Comparison of ENCODE assay signal across 28 cellular contexts in the genomic region with DNA sequence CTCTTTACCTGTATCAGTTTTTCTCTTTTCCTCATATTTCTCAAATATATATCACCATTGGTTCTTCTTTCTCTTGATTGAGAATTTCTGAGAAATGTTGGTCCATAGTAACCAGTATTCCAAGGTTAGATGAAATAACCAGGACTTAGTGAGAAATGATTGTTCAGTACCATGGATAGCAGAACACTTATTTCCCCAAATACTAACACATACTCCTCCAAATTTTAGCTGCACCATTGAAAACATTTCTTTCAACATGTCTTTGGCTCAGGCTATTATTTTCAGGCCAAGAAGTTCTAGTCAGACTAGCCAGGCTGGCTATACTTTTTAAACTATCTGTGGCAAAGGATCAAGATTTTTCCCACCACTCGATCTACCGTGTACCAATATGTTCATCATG.
DNase-seq lines count a peak whose midpoint lies in the region; ATAC-seq and TF ChIP-seq lines count a peak whose summit lies in the region.
"Had no signal": no experiment of that assay in that cellular context is flagged by ENCODE, and none has a peak within 500 bp of the region (broad histone marks: within the 10 kb centered on the region; RNA-seq: fewer than 3 reads in every experiment).

No MANE protein-coding gene starts in this region.

- no peaks in the 10 kb centered on the region for H3K79me1 ChIP-seq in mesendoderm (ENCODE audit: low read length)

- TF ChIP-seq CTCF in SK-N-SH (IDR thresholded peaks at IDR 0.05) (no peak), fibroblast of lung (conservative IDR thresholded peaks at IDR 0.05 in 1 of 2, IDR thresholded peaks at IDR 0.05 in 1 of 2; ENCODE audit: low read depth in 1 of 2, low read length in 2 of 2) (no peak), omental fat pad (IDR thresholded peaks at IDR 0.05) (no peak)

- no peak overlapping the region for H4K5ac ChIP-seq in mesendoderm (ENCODE audit: low read length)

- no peak overlapping the region for H3K23ac ChIP-seq in mesendoderm (ENCODE audit: low read length)

- H3K27ac ChIP-seq in SK-N-SH (ENCODE audit: low read depth in 2 of 2, low read length in 1 of 2): no peak overlapping the region
- no peak overlapping the region for H3K27ac ChIP-seq in fibroblast of lung (ENCODE audit: insufficient read depth, low read length)
- H3K27ac ChIP-seq in mesendoderm (ENCODE audit: low read depth, low read length): no peak overlapping the region
- H3K27ac ChIP-seq: 22Rv1, ascending aorta, epithelial cell of prostate, HL-60, left ventricle myocardium inferior, RWPE1 had no signal

- H4K20me1 ChIP-seq in SK-N-SH (ENCODE audit: insufficient read depth): no peaks in the 10 kb centered on the region
- H4K20me1 ChIP-seq in fibroblast of lung (ENCODE audit: control insufficient read depth, extremely low read depth, insufficient read depth, low read length): no peaks in the 10 kb centered on the region

- H3K18ac ChIP-seq in mesendoderm (ENCODE audit: low read length): no peak overlapping the region

- H2BK120ac ChIP-seq in mesendoderm (ENCODE audit: low read depth, low read length): no peak overlapping the region

- H2AK5ac ChIP-seq in mesendoderm (ENCODE audit: low read length): no peak overlapping the region

- H3K79me2 ChIP-seq in SK-N-SH (ENCODE audit: insufficient read depth) (no peaks in the 10 kb centered on the region), fibroblast of lung (ENCODE audit: control insufficient read depth, insufficient read depth, low read length) (no peaks in the 10 kb centered on the region), mesendoderm (ENCODE audit: control insufficient read depth, insufficient read depth, low read length) (no peaks in the 10 kb centered on the region)

- H3K4me2 ChIP-seq in SK-N-SH (no peak overlapping the region), fibroblast of lung (ENCODE audit: extremely low read depth, insufficient read depth, low read length) (no peak overlapping the region), mesendoderm (ENCODE audit: low read length) (no peak overlapping the region)

- H3K4me3 ChIP-seq in SK-N-SH (ENCODE audit: low read depth in 2 of 2, low read length in 1 of 2) (no peak overlapping the region), fibroblast of lung (replicated peaks in 1 of 4; ENCODE audit: control extremely low read depth in 1 of 4, insufficient read depth in 1 of 4, low read depth in 3 of 4, low read length in 4 of 4) (no peak overlapping the region), mesendoderm (ENCODE audit: low read length) (no peak overlapping the region)
- H3K4me3 ChIP-seq: ascending aorta, left ventricle myocardium inferior had no signal

- POLR2A ChIA-PET in SK-N-SH (lab: Yijun Ruan, JAX): no interaction called here

- no peak for ATAC-seq in SK-N-SH treated with all-trans-retinoic acid at 6 μM for 48 hours
- no peak for ATAC-seq in HG02759 (IDR thresholded peaks at IDR 0.05; ENCODE audit: unreplicated experiment)
- no peak for ATAC-seq in omental fat pad (ENCODE audit: low FRiP score)
- ATAC-seq: activated CD4-positive, CD25-positive, alpha-beta regulatory T cell treated with anti-CD3 and anti-CD28 coated beads, Interleukin-2, amount 50 U/mL, for 24 hours; activated naive CD4-positive, alpha-beta T cell treated with anti-CD3 and anti-CD28 coated beads, Interleukin-2, amount 50 U/mL, for 72 hours; activated T-helper 17 cell treated with anti-CD3 and anti-CD28 coated beads, Interleukin-2, amount 50 U/mL, for 72 hours; natural killer cell treated with Interleukin-12 subunit alpha and Interleukin-12 subunit beta and Interleukin-15 and Interleukin-18, amount 100 ng/mL, for 72 hours; stimulated activated naive CD8-positive, alpha-beta T cell treated with anti-CD3 and anti-CD28 coated beads, Interleukin-15, amount 100 ng/mL, for 72 hours had no signal

- H2AFZ ChIP-seq in SK-N-SH (ENCODE audit: low read depth): no peak overlapping the region
- no peak overlapping the region for H2AFZ ChIP-seq in fibroblast of lung (ENCODE audit: low read length)

- H3K36me3 ChIP-seq in SK-N-SH (replicated peaks in 1 of 2; ENCODE audit: control insufficient read depth in 1 of 2, insufficient read depth in 2 of 2, low read length in 1 of 2) (no peaks in the 10 kb centered on the region), fibroblast of lung (ENCODE audit: control insufficient read depth, insufficient read depth, low read length) (no peaks in the 10 kb centered on the region), mesendoderm (ENCODE audit: control insufficient read depth, insufficient read depth, low read length) (no peaks in the 10 kb centered on the region)
- H3K36me3 ChIP-seq: ascending aorta, left ventricle myocardium inferior had no signal

- CTCF ChIA-PET in SK-N-SH (lab: Yijun Ruan, JAX): no interaction called here

- H3K9me3 ChIP-seq in SK-N-SH (no peaks in the 10 kb centered on the region), fibroblast of lung (ENCODE audit: control insufficient read depth, insufficient read depth, low read depth, low read length) (no peaks in the 10 kb centered on the region)
- H3K9me3 ChIP-seq: ascending aorta had no signal

- H3K4me1 ChIP-seq in SK-N-SH (ENCODE audit: control insufficient read depth in 1 of 2, insufficient read depth in 2 of 2, low read depth in 1 of 2, low read length in 1 of 2) (no peaks in the 10 kb centered on the region), fibroblast of lung (ENCODE audit: control insufficient read depth, extremely low read depth, insufficient read depth, low read length) (no peaks in the 10 kb centered on the region), mesendoderm (ENCODE audit: control insufficient read depth, low read depth, low read length) (no peaks in the 10 kb centered on the region)
- H3K4me1 ChIP-seq: ascending aorta, left ventricle myocardium inferior had no signal

- 87% methylated on average over 2 of the region's 2 CpGs for WGBS in SK-N-SH (ENCODE audit: low lambda C conversion rate)
- no CpG with 5 or more reads among the region's 2 CpGs for WGBS in mesendoderm (ENCODE audit: extremely low coverage, insufficient coverage, low lambda C conversion rate)

- H3K56ac ChIP-seq in mesendoderm (ENCODE audit: low read length): no peak overlapping the region

- TF ChIP-seq EP300 in SK-N-SH (IDR thresholded peaks at IDR 0.05; ENCODE audit: borderline replicate concordance in 1 of 2, low read depth in 1 of 2, low read length in 1 of 2): no peak

- H2BK5ac ChIP-seq in mesendoderm (ENCODE audit: low read length): no peak overlapping the region

- H3K9ac ChIP-seq in SK-N-SH (no peak overlapping the region), fibroblast of lung (ENCODE audit: insufficient read depth, low read length) (no peak overlapping the region), mesendoderm (ENCODE audit: low read length) (no peak overlapping the region)

- H3K4ac ChIP-seq in mesendoderm (ENCODE audit: low read depth, low read length): no peak overlapping the region

- 0 out of 2 replicates have a peak, but pooled peaks cover 2% of the 10 kb centered on the region for H3K9me2 ChIP-seq in SK-N-SH

- TF ChIP-seq RAD21 in SK-N-SH (IDR thresholded peaks at IDR 0.05; ENCODE audit: low read length): no peak

- H2BK15ac ChIP-seq in mesendoderm (replicated peaks; ENCODE audit: low read depth): no peak overlapping the region

- H3F3A ChIP-seq in SK-N-SH (replicated peaks; ENCODE audit: insufficient read depth): no peaks in the 10 kb centered on the region

- H3K27me3 ChIP-seq in SK-N-SH (ENCODE audit: insufficient read depth): no peaks in the 10 kb centered on the region
- H3K27me3 ChIP-seq in fibroblast of lung (ENCODE audit: control insufficient read depth, insufficient read depth, low read length): no peaks in the 10 kb centered on the region
- H3K27me3 ChIP-seq in mesendoderm (ENCODE audit: insufficient read depth, low read length, poor library complexity): no peaks in the 10 kb centered on the region
- H3K27me3 ChIP-seq: ascending aorta had no signal

- no peak overlapping the region for H4K8ac ChIP-seq in mesendoderm (ENCODE audit: low read depth, low read length)

- no peak for DNase-seq in SK-N-SH
- peak; percentile 32 for DNase-seq in amniotic epithelial cell (ENCODE audit: low read depth)
- DNase-seq in fibroblast of lung (ENCODE audit: low read depth in 2 of 2): peak; percentile 31 to 32
- DNase-seq in mesendoderm: peak; percentile 11
- DNase-seq in NCI-H524 treated with DMSO at 0.1 percent for 48 hours (lab: John Stamatoyannopoulos, UW): no peak
- no peak for DNase-seq in omental fat pad (ENCODE audit: low spot score)
- DNase-seq: activated CD4-positive, alpha-beta memory T cell treated with anti-CD3 and anti-CD28 coated beads, Interleukin-2, amount 10 ng/mL, durations not matched to agents 7 days and 5 days; CD4-positive, alpha-beta memory T cell; hippocampal formation; Kasumi-1; left ventricle myocardium inferior; midbrain; NCI-H187 treated with DMSO at 0.1 percent for 48 hours; NCI-H69; small intestine; stimulated activated CD8-positive, alpha-beta memory T cell treated with anti-CD3 and anti-CD28 coated beads, Interleukin-4, amount 100 ng/mL, for 48 hours; stimulated activated naive CD8-positive, alpha-beta T cell treated with anti-CD3 and anti-CD28 coated beads, Interleukin-15, amount 100 ng/mL, for 72 hours had no signal

TF ChIP-seq in SK-N-SH, 30 proteins besides CTCF, POLR2A, EP300 and RAD21 (continues in another document):
- no peak for TF ChIP-seq FOXM1 (IDR thresholded peaks at IDR 0.05; ENCODE audit: low read depth)

TF ChIP-seq in SK-N-SH treated with all-trans-retinoic acid at 6 μM for 48 hours, 23 proteins besides CTCF, POLR2A, EP300 and RAD21 (continues in another document):
- TF ChIP-seq RARB (CRISPR knock-in tag; IDR thresholded peaks at IDR 0.05): no peak
- no peak for TF ChIP-seq TOX (CRISPR knock-in tag; IDR thresholded peaks at IDR 0.05; ENCODE audit: borderline replicate concordance)
- TF ChIP-seq ARNTL (CRISPR knock-in tag; IDR thresholded peaks at IDR 0.05; ENCODE audit: borderline replicate concordance, low read depth): no peak
- TF ChIP-seq TCF4 (CRISPR knock-in tag; IDR thresholded peaks at IDR 0.05; ENCODE audit: borderline replicate concordance): no peak
- TF ChIP-seq, protein P1, sequence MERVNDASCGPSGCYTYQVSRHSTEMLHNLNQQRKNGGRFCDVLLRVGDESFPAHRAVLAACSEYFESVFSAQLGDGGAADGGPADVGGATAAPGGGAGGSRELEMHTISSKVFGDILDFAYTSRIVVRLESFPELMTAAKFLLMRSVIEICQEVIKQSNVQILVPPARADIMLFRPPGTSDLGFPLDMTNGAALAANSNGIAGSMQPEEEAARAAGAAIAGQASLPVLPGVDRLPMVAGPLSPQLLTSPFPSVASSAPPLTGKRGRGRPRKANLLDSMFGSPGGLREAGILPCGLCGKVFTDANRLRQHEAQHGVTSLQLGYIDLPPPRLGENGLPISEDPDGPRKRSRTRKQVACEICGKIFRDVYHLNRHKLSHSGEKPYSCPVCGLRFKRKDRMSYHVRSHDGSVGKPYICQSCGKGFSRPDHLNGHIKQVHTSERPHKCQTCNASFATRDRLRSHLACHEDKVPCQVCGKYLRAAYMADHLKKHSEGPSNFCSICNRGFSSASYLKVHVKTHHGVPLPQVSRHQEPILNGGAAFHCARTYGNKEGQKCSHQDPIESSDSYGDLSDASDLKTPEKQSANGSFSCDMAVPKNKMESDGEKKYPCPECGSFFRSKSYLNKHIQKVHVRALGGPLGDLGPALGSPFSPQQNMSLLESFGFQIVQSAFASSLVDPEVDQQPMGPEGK (CRISPR knock-in tag; IDR thresholded peaks at IDR 0.05; ENCODE audit: borderline replicate concordance): no peak
- TF ChIP-seq ZFP3 (CRISPR knock-in tag; IDR thresholded peaks at IDR 0.05): no peak

Comparison
In these comparisons a context has a peak if more than half of its experiments do, and no peak if none do; other contexts are left out.
1. DNase-seq: peak in amniotic epithelial cell (single experiment), fibroblast of lung (2 of 2) and mesendoderm (single experiment); none in SK-N-SH (single experiment), NCI-H524 treated with DMSO at 0.1 percent for 48 hours (single experiment) and omental fat pad (single experiment).